ENCODE assay signal across 7 cellular contexts in genomic region chr20:63383556-63383955, GRCh38. TPM values are rescaled to one million over a fixed set of nuclear protein-coding genes. Genes with fewer than 3 reads are reported as not detected.
"Had no signal": no experiment of that assay in that cellular context is flagged by ENCODE, and none has a peak within 500 bp of the region (broad histone marks: within the 10 kb centered on the region; RNA-seq: fewer than 3 reads in every experiment).

No MANE protein-coding gene starts in this region.

- H3K4me1 Mint-ChIP-seq: IgD-negative memory B cell had no signal

- ATAC-seq: GM23338, HepG2 had no signal

- H3K4me3 Mint-ChIP-seq: GM23338, H9, IgD-negative memory B cell had no signal

- DNase-seq: H9, HCEC 1CT, KBM-7 had no signal

- H3K4me3 ChIP-seq: GM23338 had no signal

- H3K27ac Mint-ChIP-seq: GM23338, H9, IgD-negative memory B cell had no signal

RNA-seq across cellular contexts. Expression of gene CHRNA4, which starts 22.4 kb away (rescaled TPM):
- total RNA-seq: HepG2, HT-29 had no signal
- polyA plus RNA-seq: HepG2, IgD-negative memory B cell had no signal
